Comparison of ENCODE assay signal across 18 cellular contexts in genomic region chr12:1635656-1636055, GRCh38. TPM values are rescaled to one million over a fixed set of nuclear protein-coding genes. Genes with fewer than 3 reads are reported as not detected.
"Had no signal": no experiment of that assay in that cellular context is flagged by ENCODE, and none has a peak within 500 bp of the region (broad histone marks: within the 10 kb centered on the region; RNA-seq: fewer than 3 reads in every experiment).

No MANE protein-coding gene starts in this region.

- H3K9me3 ChIP-seq: esophagus squamous epithelium, heart right ventricle, thoracic aorta, upper lobe of left lung had no signal

- DNase-seq: activated B cell treated with CpG ODN at 0.5 μM for 24 hours; activated CD4-positive, alpha-beta T cell treated with anti-CD3 and anti-CD28 coated beads for 48 hours; activated CD8-positive, alpha-beta T cell treated with anti-CD3 and anti-CD28 coated beads for 36 hours; activated naive CD4-positive, alpha-beta T cell; activated naive CD8-positive, alpha-beta T cell treated with anti-CD3 and anti-CD28 coated beads for 36 hours; activated T-cell treated with anti-CD3 and anti-CD28 coated beads, Interleukin-2, amount 50 U/mL, for 1 hour; amygdala; dermis blood vessel endothelial cell; effector memory CD4-positive, alpha-beta T cell; esophagus squamous epithelium; heart right ventricle; retina; stimulated activated naive B cell treated with anti-CD40 and anti-IgM and Interleukin-4, amounts not matched to agents 10 μg/mL and 1 μg/mL and 100 μg/mL, for 72 hours; upper lobe of left lung had no signal

- H3K27me3 ChIP-seq: upper lobe of left lung had no signal

- H3K27ac Mint-ChIP-seq: activated B cell treated with CpG ODN at 0.5 μM for 24 hours; activated CD8-positive, alpha-beta T cell treated with anti-CD3 and anti-CD28 coated beads for 36 hours; activated naive CD8-positive, alpha-beta T cell treated with anti-CD3 and anti-CD28 coated beads for 36 hours; activated T-helper 17 cell treated with anti-CD3 and anti-CD28 coated beads, Interleukin-2, amount 50 U/mL, for 72 hours; natural killer cell treated with Interleukin-12 subunit alpha and Interleukin-12 subunit beta and Interleukin-15 and Interleukin-18, amount 100 ng/mL, for 72 hours; stimulated activated naive B cell treated with anti-CD40 and anti-IgM and Interleukin-4, amounts not matched to agents 10 μg/mL and 1 μg/mL and 100 μg/mL, for 72 hours had no signal

- H3K4me3 Mint-ChIP-seq: activated B cell treated with CpG ODN at 0.5 μM for 24 hours; activated CD8-positive, alpha-beta T cell treated with anti-CD3 and anti-CD28 coated beads for 36 hours; activated naive CD8-positive, alpha-beta T cell treated with anti-CD3 and anti-CD28 coated beads for 36 hours; activated T-helper 17 cell treated with anti-CD3 and anti-CD28 coated beads, Interleukin-2, amount 50 U/mL, for 72 hours; natural killer cell treated with Interleukin-12 subunit alpha and Interleukin-12 subunit beta and Interleukin-15 and Interleukin-18, amount 100 ng/mL, for 72 hours; stimulated activated naive B cell treated with anti-CD40 and anti-IgM and Interleukin-4, amounts not matched to agents 10 μg/mL and 1 μg/mL and 100 μg/mL, for 72 hours had no signal

- H3K36me3 ChIP-seq: heart right ventricle, thoracic aorta had no signal

- H3K27ac ChIP-seq: esophagus squamous epithelium, thoracic aorta, upper lobe of left lung had no signal

- H3K4me3 ChIP-seq: esophagus squamous epithelium, heart right ventricle, thoracic aorta, upper lobe of left lung had no signal

- H3K36me3 Mint-ChIP-seq: activated naive CD8-positive, alpha-beta T cell treated with anti-CD3 and anti-CD28 coated beads for 36 hours; natural killer cell treated with Interleukin-12 subunit alpha and Interleukin-12 subunit beta and Interleukin-15 and Interleukin-18, amount 100 ng/mL, for 72 hours had no signal

- H3K9me3 Mint-ChIP-seq: activated B cell treated with CpG ODN at 0.5 μM for 24 hours; activated CD8-positive, alpha-beta T cell treated with anti-CD3 and anti-CD28 coated beads for 36 hours; activated naive CD8-positive, alpha-beta T cell treated with anti-CD3 and anti-CD28 coated beads for 36 hours; activated T-helper 17 cell treated with anti-CD3 and anti-CD28 coated beads, Interleukin-2, amount 50 U/mL, for 72 hours; natural killer cell treated with Interleukin-12 subunit alpha and Interleukin-12 subunit beta and Interleukin-15 and Interleukin-18, amount 100 ng/mL, for 72 hours; stimulated activated naive B cell treated with anti-CD40 and anti-IgM and Interleukin-4, amounts not matched to agents 10 μg/mL and 1 μg/mL and 100 μg/mL, for 72 hours had no signal

- H3K4me1 Mint-ChIP-seq: activated T-helper 17 cell treated with anti-CD3 and anti-CD28 coated beads, Interleukin-2, amount 50 U/mL, for 72 hours had no signal

RNA-seq across cellular contexts. Expression of gene WNT5B, which starts 6.6 kb away (rescaled TPM):
- total RNA-seq: activated CD8-positive, alpha-beta T cell treated with anti-CD3 and anti-CD28 coated beads for 36 hours; endothelial cell of umbilical vein had no signal
- polyA plus RNA-seq: endothelial cell of umbilical vein had no signal
